ENCODE assay signal across 12 cellular contexts in genomic region chr2:10717630-10718029, GRCh38. TPM values are rescaled to one million over a fixed set of nuclear protein-coding genes. Genes with fewer than 3 reads are reported as not detected.
A peak's percentile ranks its signal among the peaks of the same experiment; 100 is the strongest.
DNase-seq lines count a peak whose midpoint lies in the region; ATAC-seq and TF ChIP-seq lines count a peak whose summit lies in the region.
"Had no signal": no experiment of that assay in that cellular context is flagged by ENCODE, and none has a peak within 500 bp of the region (broad histone marks: within the 10 kb centered on the region; RNA-seq: fewer than 3 reads in every experiment).

No MANE protein-coding gene starts in this region.

- H3K4me1 ChIP-seq in fibroblast of lung (ENCODE audit: control insufficient read depth, extremely low read depth, insufficient read depth, low read length), result peaks cover 5% of the 10 kb centered on the region

- no peak overlapping the region for H3K27ac Mint-ChIP-seq in naive thymus-derived CD8-positive, alpha-beta T cell
- H3K27ac Mint-ChIP-seq: dendritic cell treated with granulocyte-macrophage colony-stimulating factor and Interleukin-4, amounts not matched to agents 40 ng/mL and 50 ng/mL, for 4 days; naive B cell; stimulated activated naive B cell treated with anti-CD40 and anti-IgM and Interleukin-4, amounts not matched to agents 10 μg/mL and 1 μg/mL and 100 μg/mL, for 72 hours had no signal

- H3K36me3 Mint-ChIP-seq in naive thymus-derived CD8-positive, alpha-beta T cell, result no peaks in the 10 kb centered on the region
- H3K36me3 Mint-ChIP-seq: naive B cell had no signal

- no peak overlapping the region for H2AFZ ChIP-seq in fibroblast of lung (ENCODE audit: low read length)

- DNase-seq in GM04504 (ENCODE audit: low read depth), result peak; percentile 44
- DNase-seq in T1000 (lab: John Stamatoyannopoulos, UW), result peak; percentile 3
- DNase-seq in fibroblast of lung (ENCODE audit: low read depth in 2 of 2), result peak; percentile 51 to 77
- peak; percentile 3 for DNase-seq in smooth muscle cell of the brain vasculature (ENCODE audit: low read depth, low spot score)
- no peak for DNase-seq in islet precursor cell
- DNase-seq in naive thymus-derived CD8-positive, alpha-beta T cell, result no peak
- no peak for DNase-seq in Right ventricle myocardium superior
- DNase-seq: naive B cell; SIG-M5; stimulated activated naive B cell treated with anti-CD40 and anti-IgM and Interleukin-4, amounts not matched to agents 10 μg/mL and 1 μg/mL and 100 μg/mL, for 72 hours had no signal

- TF ChIP-seq CTCF in fibroblast of lung (conservative IDR thresholded peaks at IDR 0.05 in 1 of 2, IDR thresholded peaks at IDR 0.05 in 1 of 2; ENCODE audit: low read depth in 1 of 2, low read length in 2 of 2), result no peak

- H3K4me1 Mint-ChIP-seq in naive thymus-derived CD8-positive, alpha-beta T cell, result peaks cover 0 to 20% (median 15%) of the 10 kb centered on the region in 4 donors

- POLR2A ChIA-PET in naive thymus-derived CD8-positive, alpha-beta T cell (lab: Charles Lee), result no interaction called here

- no peaks in the 10 kb centered on the region for H3K9me3 Mint-ChIP-seq in naive thymus-derived CD8-positive, alpha-beta T cell
- H3K9me3 Mint-ChIP-seq: dendritic cell treated with granulocyte-macrophage colony-stimulating factor and Interleukin-4, amounts not matched to agents 40 ng/mL and 50 ng/mL, for 4 days; naive B cell; stimulated activated naive B cell treated with anti-CD40 and anti-IgM and Interleukin-4, amounts not matched to agents 10 μg/mL and 1 μg/mL and 100 μg/mL, for 72 hours had no signal

- H3K4me2 ChIP-seq in fibroblast of lung (ENCODE audit: extremely low read depth, insufficient read depth, low read length), result peak overlapping the region; percentile 44

- no peaks in the 10 kb centered on the region for H3K9me3 ChIP-seq in fibroblast of lung (ENCODE audit: control insufficient read depth, insufficient read depth, low read depth, low read length)

- no peak overlapping the region for H3K9ac ChIP-seq in fibroblast of lung (ENCODE audit: insufficient read depth, low read length)

- no peaks in the 10 kb centered on the region for H3K36me3 ChIP-seq in fibroblast of lung (ENCODE audit: control insufficient read depth, insufficient read depth, low read length)

- no peaks in the 10 kb centered on the region for H3K79me2 ChIP-seq in fibroblast of lung (ENCODE audit: control insufficient read depth, insufficient read depth, low read length)

- no peak overlapping the region for H3K4me3 ChIP-seq in fibroblast of lung (replicated peaks in 1 of 4; ENCODE audit: control extremely low read depth in 1 of 4, insufficient read depth in 1 of 4, low read depth in 3 of 4, low read length in 4 of 4)

- no peak for ATAC-seq in GM21526 (IDR thresholded peaks at IDR 0.05; ENCODE audit: low FRiP score, unreplicated experiment)
- no peak for ATAC-seq in naive thymus-derived CD8-positive, alpha-beta T cell
- no peak for ATAC-seq in Right ventricle myocardium superior (ENCODE audit: poor library complexity)
- ATAC-seq: stimulated activated naive B cell treated with anti-CD40 and anti-IgM and Interleukin-4, amounts not matched to agents 10 μg/mL and 1 μg/mL and 100 μg/mL, for 72 hours had no signal

- H3K4me3 Mint-ChIP-seq in naive thymus-derived CD8-positive, alpha-beta T cell, result no peak overlapping the region
- H3K4me3 Mint-ChIP-seq: dendritic cell treated with granulocyte-macrophage colony-stimulating factor and Interleukin-4, amounts not matched to agents 40 ng/mL and 50 ng/mL, for 4 days; naive B cell; stimulated activated naive B cell treated with anti-CD40 and anti-IgM and Interleukin-4, amounts not matched to agents 10 μg/mL and 1 μg/mL and 100 μg/mL, for 72 hours had no signal

- peaks cover 9 to 33% (median 17%) of the 10 kb centered on the region in 5 donors for H3K27me3 Mint-ChIP-seq in naive thymus-derived CD8-positive, alpha-beta T cell

- no peak overlapping the region for H3K27ac ChIP-seq in fibroblast of lung (ENCODE audit: insufficient read depth, low read length)

- no peaks in the 10 kb centered on the region for H4K20me1 ChIP-seq in fibroblast of lung (ENCODE audit: control insufficient read depth, extremely low read depth, insufficient read depth, low read length)

- intact Hi-C loops in Right ventricle myocardium superior (cut with DNase I), result no loop called here

- peaks cover 26% of the 10 kb centered on the region for H3K27me3 ChIP-seq in fibroblast of lung (ENCODE audit: control insufficient read depth, insufficient read depth, low read length)

RNA-seq across cellular contexts. Expression of gene ATP6V1C2, which starts 3.8 kb away (rescaled TPM):
- total RNA-seq in fibroblast of lung (under 0.01 TPM in 2 replicates), Right ventricle myocardium superior (1.6 TPM)
- 0.03 TPM in 1 of 2 replicates, not detected in the other for polyA plus RNA-seq in fibroblast of lung
- polyA plus RNA-seq in fibroblast of lung (2012), result 0.76 and 0.77 TPM in 2 replicates
- not detected in 2 replicates for polyA minus RNA-seq in fibroblast of lung (ENCODE audit: low replicate concordance)
- total RNA-seq in naive thymus-derived CD8-positive, alpha-beta T cell, result under 1 TPM in 1 of 2 experiments, not detected in 1; 0.47 TPM
- under 1 TPM in 2 of 3 donors, not detected in 1; 0.11 to 0.19 TPM for polyA plus RNA-seq in naive thymus-derived CD8-positive, alpha-beta T cell

RNA-seq across cellular contexts. Expression of gene NOL10, which starts 27.9 kb away (rescaled TPM):
- 24.4 and 28.5 TPM in 2 replicates for total RNA-seq in fibroblast of lung
- 28.2 and 30.3 TPM in 2 replicates for polyA plus RNA-seq in fibroblast of lung
- polyA plus RNA-seq in fibroblast of lung (2012), result 22.2 and 28.1 TPM in 2 replicates
- polyA minus RNA-seq in fibroblast of lung (ENCODE audit: low replicate concordance), result 8.0 and 16.4 TPM in 2 replicates
- 10 to 100 TPM; 19.2 to 19.7 TPM for total RNA-seq in naive thymus-derived CD8-positive, alpha-beta T cell
- 10 to 100 TPM; 15.0 to 20.9 (median 19.0) TPM for polyA plus RNA-seq in naive thymus-derived CD8-positive, alpha-beta T cell
- 17.9 TPM for total RNA-seq in Right ventricle myocardium superior

Comparison
In these comparisons a context has a peak if more than half of its experiments do, and no peak if none do; other contexts are left out.
1. DNase-seq: peak in GM04504 (single experiment), T1000 (single experiment), fibroblast of lung (2 of 2) and smooth muscle cell of the brain vasculature (single experiment); none in islet precursor cell (single experiment), naive thymus-derived CD8-positive, alpha-beta T cell (0 of 10) and Right ventricle myocardium superior (single experiment).